In genomic region chr1:119387858-119388257, GRCh38 we compare ENCODE assay signal across 1 cellular context.
TF ChIP-seq lines count a peak whose summit lies in the region.

No MANE protein-coding gene starts in this region.

TF ChIP-seq in GM12878, 131 proteins besides CTCF, POLR2A, EP300 and RAD21:
- TF ChIP-seq SUPT20H (IDR thresholded peaks at IDR 0.05; ENCODE audit: borderline replicate concordance, control insufficient read depth, low read depth, low read length) (no peak), RBBP5 (conservative IDR thresholded peaks at IDR 0.05) (no peak), STAT1 (conservative IDR thresholded peaks at IDR 0.05) (no peak), BACH1 (IDR thresholded peaks at IDR 0.05; ENCODE audit: borderline replicate concordance) (no peak), SKIL (IDR thresholded peaks at IDR 0.05; ENCODE audit: low read depth, poor library complexity, severe bottlenecking) (no peak), SREBF2 (IDR thresholded peaks at IDR 0.05; ENCODE audit: low read length) (no peak), NBN (IDR thresholded peaks at IDR 0.05) (no peak), CHD4 (IDR thresholded peaks at IDR 0.05) (no peak), TBL1XR1 (IDR thresholded peaks at IDR 0.05; ENCODE audit: low read depth, low read length) (no peak), MEF2B (IDR thresholded peaks at IDR 0.05; ENCODE audit: partially characterized antibody, poor library complexity, severe bottlenecking) (no peak), CBFB (IDR thresholded peaks at IDR 0.05; ENCODE audit: low read depth) (no peak), FOXK2 (IDR thresholded peaks at IDR 0.05) (no peak), DPF2 (IDR thresholded peaks at IDR 0.05) (no peak)
- TF ChIP-seq, protein P1, sequence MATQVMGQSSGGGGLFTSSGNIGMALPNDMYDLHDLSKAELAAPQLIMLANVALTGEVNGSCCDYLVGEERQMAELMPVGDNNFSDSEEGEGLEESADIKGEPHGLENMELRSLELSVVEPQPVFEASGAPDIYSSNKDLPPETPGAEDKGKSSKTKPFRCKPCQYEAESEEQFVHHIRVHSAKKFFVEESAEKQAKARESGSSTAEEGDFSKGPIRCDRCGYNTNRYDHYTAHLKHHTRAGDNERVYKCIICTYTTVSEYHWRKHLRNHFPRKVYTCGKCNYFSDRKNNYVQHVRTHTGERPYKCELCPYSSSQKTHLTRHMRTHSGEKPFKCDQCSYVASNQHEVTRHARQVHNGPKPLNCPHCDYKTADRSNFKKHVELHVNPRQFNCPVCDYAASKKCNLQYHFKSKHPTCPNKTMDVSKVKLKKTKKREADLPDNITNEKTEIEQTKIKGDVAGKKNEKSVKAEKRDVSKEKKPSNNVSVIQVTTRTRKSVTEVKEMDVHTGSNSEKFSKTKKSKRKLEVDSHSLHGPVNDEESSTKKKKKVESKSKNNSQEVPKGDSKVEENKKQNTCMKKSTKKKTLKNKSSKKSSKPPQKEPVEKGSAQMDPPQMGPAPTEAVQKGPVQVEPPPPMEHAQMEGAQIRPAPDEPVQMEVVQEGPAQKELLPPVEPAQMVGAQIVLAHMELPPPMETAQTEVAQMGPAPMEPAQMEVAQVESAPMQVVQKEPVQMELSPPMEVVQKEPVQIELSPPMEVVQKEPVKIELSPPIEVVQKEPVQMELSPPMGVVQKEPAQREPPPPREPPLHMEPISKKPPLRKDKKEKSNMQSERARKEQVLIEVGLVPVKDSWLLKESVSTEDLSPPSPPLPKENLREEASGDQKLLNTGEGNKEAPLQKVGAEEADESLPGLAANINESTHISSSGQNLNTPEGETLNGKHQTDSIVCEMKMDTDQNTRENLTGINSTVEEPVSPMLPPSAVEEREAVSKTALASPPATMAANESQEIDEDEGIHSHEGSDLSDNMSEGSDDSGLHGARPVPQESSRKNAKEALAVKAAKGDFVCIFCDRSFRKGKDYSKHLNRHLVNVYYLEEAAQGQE (IDR thresholded peaks at IDR 0.05; ENCODE audit: low read depth, low read length) = no peak
